ENCODE assay signal across 1 cellular context in the genomic region with DNA sequence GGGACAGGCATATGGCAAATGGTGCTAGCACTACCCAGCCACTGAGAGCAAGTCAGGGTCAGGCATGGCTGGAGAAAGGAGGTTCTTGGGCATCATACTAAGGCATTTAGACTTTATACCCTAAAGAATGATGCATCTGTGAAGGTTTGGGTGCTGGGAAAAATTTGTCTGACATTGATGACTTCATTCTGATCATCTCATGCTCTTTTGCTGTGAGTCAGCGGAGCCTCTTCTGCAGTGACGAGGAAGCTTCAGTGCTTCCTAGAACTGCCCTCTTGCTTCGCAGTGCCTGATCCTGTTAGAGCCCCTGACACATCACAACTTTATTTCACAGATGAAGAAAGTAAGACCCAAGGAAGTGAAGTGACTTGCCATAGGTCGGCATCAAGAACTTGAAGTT.
TF ChIP-seq lines count a peak whose summit lies in the region.

No MANE protein-coding gene starts in this region.

TF ChIP-seq in GM23338, 12 proteins besides CTCF, POLR2A, EP300 and RAD21 (continued from another document):
- TF ChIP-seq, protein P1, sequence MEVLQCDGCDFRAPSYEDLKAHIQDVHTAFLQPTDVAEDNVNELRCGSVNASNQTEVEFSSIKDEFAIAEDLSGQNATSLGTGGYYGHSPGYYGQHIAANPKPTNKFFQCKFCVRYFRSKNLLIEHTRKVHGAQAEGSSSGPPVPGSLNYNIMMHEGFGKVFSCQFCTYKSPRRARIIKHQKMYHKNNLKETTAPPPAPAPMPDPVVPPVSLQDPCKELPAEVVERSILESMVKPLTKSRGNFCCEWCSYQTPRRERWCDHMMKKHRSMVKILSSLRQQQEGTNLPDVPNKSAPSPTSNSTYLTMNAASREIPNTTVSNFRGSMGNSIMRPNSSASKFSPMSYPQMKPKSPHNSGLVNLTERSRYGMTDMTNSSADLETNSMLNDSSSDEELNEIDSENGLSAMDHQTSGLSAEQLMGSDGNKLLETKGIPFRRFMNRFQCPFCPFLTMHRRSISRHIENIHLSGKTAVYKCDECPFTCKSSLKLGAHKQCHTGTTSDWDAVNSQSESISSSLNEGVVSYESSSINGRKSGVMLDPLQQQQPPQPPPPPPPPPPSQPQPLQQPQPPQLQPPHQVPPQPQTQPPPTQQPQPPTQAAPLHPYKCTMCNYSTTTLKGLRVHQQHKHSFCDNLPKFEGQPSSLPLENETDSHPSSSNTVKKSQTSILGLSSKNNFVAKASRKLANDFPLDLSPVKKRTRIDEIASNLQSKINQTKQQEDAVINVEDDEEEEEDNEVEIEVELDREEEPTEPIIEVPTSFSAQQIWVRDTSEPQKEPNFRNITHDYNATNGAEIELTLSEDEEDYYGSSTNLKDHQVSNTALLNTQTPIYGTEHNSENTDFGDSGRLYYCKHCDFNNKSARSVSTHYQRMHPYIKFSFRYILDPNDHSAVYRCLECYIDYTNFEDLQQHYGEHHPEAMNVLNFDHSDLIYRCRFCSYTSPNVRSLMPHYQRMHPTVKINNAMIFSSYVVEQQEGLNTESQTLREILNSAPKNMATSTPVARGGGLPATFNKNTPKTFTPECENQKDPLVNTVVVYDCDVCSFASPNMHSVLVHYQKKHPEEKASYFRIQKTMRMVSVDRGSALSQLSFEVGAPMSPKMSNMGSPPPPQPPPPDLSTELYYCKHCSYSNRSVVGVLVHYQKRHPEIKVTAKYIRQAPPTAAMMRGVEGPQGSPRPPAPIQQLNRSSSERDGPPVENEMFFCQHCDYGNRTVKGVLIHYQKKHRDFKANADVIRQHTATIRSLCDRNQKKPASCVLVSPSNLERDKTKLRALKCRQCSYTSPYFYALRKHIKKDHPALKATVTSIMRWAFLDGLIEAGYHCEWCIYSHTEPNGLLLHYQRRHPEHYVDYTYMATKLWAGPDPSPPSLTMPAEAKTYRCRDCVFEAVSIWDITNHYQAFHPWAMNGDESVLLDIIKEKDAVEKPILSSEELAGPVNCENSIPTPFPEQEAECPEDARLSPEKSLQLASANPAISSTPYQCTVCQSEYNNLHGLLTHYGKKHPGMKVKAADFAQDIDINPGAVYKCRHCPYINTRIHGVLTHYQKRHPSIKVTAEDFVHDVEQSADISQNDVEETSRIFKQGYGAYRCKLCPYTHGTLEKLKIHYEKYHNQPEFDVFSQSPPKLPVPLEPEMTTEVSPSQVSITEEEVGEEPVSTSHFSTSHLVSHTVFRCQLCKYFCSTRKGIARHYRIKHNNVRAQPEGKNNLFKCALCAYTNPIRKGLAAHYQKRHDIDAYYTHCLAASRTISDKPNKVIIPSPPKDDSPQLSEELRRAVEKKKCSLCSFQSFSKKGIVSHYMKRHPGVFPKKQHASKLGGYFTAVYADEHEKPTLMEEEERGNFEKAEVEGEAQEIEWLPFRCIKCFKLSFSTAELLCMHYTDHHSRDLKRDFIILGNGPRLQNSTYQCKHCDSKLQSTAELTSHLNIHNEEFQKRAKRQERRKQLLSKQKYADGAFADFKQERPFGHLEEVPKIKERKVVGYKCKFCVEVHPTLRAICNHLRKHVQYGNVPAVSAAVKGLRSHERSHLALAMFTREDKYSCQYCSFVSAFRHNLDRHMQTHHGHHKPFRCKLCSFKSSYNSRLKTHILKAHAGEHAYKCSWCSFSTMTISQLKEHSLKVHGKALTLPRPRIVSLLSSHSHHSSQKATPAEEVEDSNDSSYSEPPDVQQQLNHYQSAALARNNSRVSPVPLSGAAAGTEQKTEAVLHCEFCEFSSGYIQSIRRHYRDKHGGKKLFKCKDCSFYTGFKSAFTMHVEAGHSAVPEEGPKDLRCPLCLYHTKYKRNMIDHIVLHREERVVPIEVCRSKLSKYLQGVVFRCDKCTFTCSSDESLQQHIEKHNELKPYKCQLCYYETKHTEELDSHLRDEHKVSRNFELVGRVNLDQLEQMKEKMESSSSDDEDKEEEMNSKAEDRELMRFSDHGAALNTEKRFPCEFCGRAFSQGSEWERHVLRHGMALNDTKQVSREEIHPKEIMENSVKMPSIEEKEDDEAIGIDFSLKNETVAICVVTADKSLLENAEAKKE (CRISPR knock-in tag; IDR thresholded peaks at IDR 0.05), result no peak
